Comparison of ENCODE assay signal across 1 cellular context in genomic region chr5:78984611-78985406, GRCh38.
TF ChIP-seq lines count a peak whose summit lies in the region.

ARSB (minus strand) TSS chr5:78985310; CDS start chr5:78985248, 62 bp downstream.

TF ChIP-seq in K562, 482 proteins besides CTCF, POLR2A, EP300 and RAD21 (continued from another document and continues in another):
- TF ChIP-seq RBBP5 (IDR thresholded peaks at IDR 0.05; ENCODE audit: borderline replicate concordance, insufficient read depth, low read length, poor library complexity, severe bottlenecking) (peak; percentile 74), ZNF263 (CRISPR knock-in tag; IDR thresholded peaks at IDR 0.05; ENCODE audit: borderline replicate concordance) (peak; percentile 89), ZBTB17 (CRISPR knock-in tag; IDR thresholded peaks at IDR 0.05) (no peak), FOXJ3 (CRISPR knock-in tag; IDR thresholded peaks at IDR 0.05) (no peak), ZNF609 (CRISPR knock-in tag; IDR thresholded peaks at IDR 0.05; ENCODE audit: borderline replicate concordance) (no peak), REST (CRISPR knock-in tag; IDR thresholded peaks at IDR 0.05; ENCODE audit: low read depth) (no peak), YY1 (IDR thresholded peaks at IDR 0.05; ENCODE audit: borderline replicate concordance in 1 of 3, control insufficient read depth in 1 of 3, extremely low read depth in 1 of 3, insufficient read depth in 3 of 3, insufficient read length in 1 of 3, insufficient replicate concordance in 2 of 3, low read depth in 1 of 3, low read length in 2 of 3) (peak in 2 of 3 experiments; percentile 20 to 56), ZNF395 (CRISPR knock-in tag; IDR thresholded peaks at IDR 0.05) (peak; percentile 33; the same call in 1 of the 2 replicates), SIN3B (IDR thresholded peaks at IDR 0.05; ENCODE audit: low read depth) (0 out of 2 replicates have a peak, but pooled peaks have one; percentile 38), FUS (optimal IDR thresholded peaks at IDR 0.05; ENCODE audit: low read depth, low read length) (peak; percentile 54), VEZF1 (CRISPR knock-in tag; IDR thresholded peaks at IDR 0.05) (peak; percentile 92), ARHGAP35 (IDR thresholded peaks at IDR 0.05; ENCODE audit: partially characterized antibody) (no peak), ZFX (CRISPR knock-in tag; IDR thresholded peaks at IDR 0.05) (peak; percentile 60), ZNF224 (CRISPR knock-in tag; IDR thresholded peaks at IDR 0.05) (no peak), SMC3 (conservative IDR thresholded peaks at IDR 0.05; ENCODE audit: insufficient read depth, low read depth, low read length) (no peak), ZNF592 (IDR thresholded peaks at IDR 0.05) (peak; percentile 43; the same call in 1 of the 2 replicates), NFRKB (IDR thresholded peaks at IDR 0.05; ENCODE audit: low read depth) (no peak), U2AF1 (optimal IDR thresholded peaks at IDR 0.05; ENCODE audit: low read depth, low read length) (no peak), ZNF696 (CRISPR knock-in tag; conservative IDR thresholded peaks at IDR 0.05) (no peak), ARID1B (IDR thresholded peaks at IDR 0.05) (no peak), SIN3A (IDR thresholded peaks at IDR 0.05; ENCODE audit: borderline replicate concordance in 2 of 2, control insufficient read depth in 1 of 2, low read depth in 2 of 2, low read length in 2 of 2) (peak; percentile 19 to 27; a peak in 1 of 4 replicates), CHD4 (IDR thresholded peaks at IDR 0.05; ENCODE audit: insufficient read depth, insufficient replicate concordance, low read depth, low read length, poor library complexity, severe bottlenecking) (no peak), ZNF384 (IDR thresholded peaks at IDR 0.05; ENCODE audit: low read depth, low read length) (no peak), HMGN3 (IDR thresholded peaks at IDR 0.05; ENCODE audit: borderline replicate concordance, extremely low read depth, insufficient read length, low read depth, low read length) (peak; percentile 70), MAFF (IDR thresholded peaks at IDR 0.05; ENCODE audit: low read length) (no peak), STAT5A (IDR thresholded peaks at IDR 0.05; ENCODE audit: borderline replicate concordance, low read length) (no peak), SRF (CRISPR knock-in tag; IDR thresholded peaks at IDR 0.05) (0 out of 4 replicates have a peak, but pooled peaks of 1 of the 2 experiments have one; percentile 18), MAZ (CRISPR knock-in tag; conservative IDR thresholded peaks at IDR 0.05 in 1 of 2, IDR thresholded peaks at IDR 0.05 in 1 of 2) (peak; percentile 34 to 65; a peak in 2 of 4 replicates), TFAM (CRISPR knock-in tag; conservative IDR thresholded peaks at IDR 0.05) (no peak), ZNF212 (CRISPR knock-in tag; IDR thresholded peaks at IDR 0.05) (0 out of 2 replicates have a peak, but pooled peaks have one; percentile 20), NR4A1 (CRISPR knock-in tag; IDR thresholded peaks at IDR 0.05) (no peak), NR4A1 (tag; IDR thresholded peaks at IDR 0.05) (no peak), HSF4 (CRISPR knock-in tag; IDR thresholded peaks at IDR 0.05; ENCODE audit: borderline replicate concordance) (no peak), TBP (optimal IDR thresholded peaks at IDR 0.05; ENCODE audit: low read depth, low read length) (peak; percentile 63), POLR2H (tag; IDR thresholded peaks at IDR 0.05; ENCODE audit: low read depth) (no peak; the same call in 1 of the 2 replicates), ILK (tag; IDR thresholded peaks at IDR 0.05; ENCODE audit: borderline replicate concordance, low read depth) (no peak), PHB (CRISPR knock-in tag; IDR thresholded peaks at IDR 0.05) (no peak), HMBOX1 (IDR thresholded peaks at IDR 0.05) (no peak), RBFOX2 (IDR thresholded peaks at IDR 0.05; ENCODE audit: low read depth, low read length) (peak; percentile 80), FOXO4 (CRISPR knock-in tag; IDR thresholded peaks at IDR 0.05) (no peak), GATAD2B (IDR thresholded peaks at IDR 0.05; ENCODE audit: borderline replicate concordance) (peak; percentile 41; the same call in 1 of the 2 replicates), RBM15 (IDR thresholded peaks at IDR 0.05; ENCODE audit: insufficient read depth, low read length) (no peak), NONO (IDR thresholded peaks at IDR 0.05; ENCODE audit: low read depth in 2 of 2, low read length in 1 of 2) (peak; percentile 40 to 75), NBN (IDR thresholded peaks at IDR 0.05; ENCODE audit: low read depth) (no peak), RUNX1 (IDR thresholded peaks at IDR 0.05; ENCODE audit: low read depth) (no peak), BCOR (IDR thresholded peaks at IDR 0.05) (no peak), MEIS2 (IDR thresholded peaks at IDR 0.05; ENCODE audit: partially characterized antibody) (peak; percentile 73), HCFC1 (IDR thresholded peaks at IDR 0.05; ENCODE audit: low read depth, low read length) (peak; percentile 15; the same call in 1 of the 2 replicates), MTA3 (IDR thresholded peaks at IDR 0.05; ENCODE audit: borderline replicate concordance) (peak; percentile 55; the same call in 1 of the 2 replicates), NCOA6 (IDR thresholded peaks at IDR 0.05) (peak; percentile 72; the same call in 1 of the 2 replicates)
